Comparison of ENCODE assay signal across 1 cellular context in genomic region chr16:8776193-8776592, GRCh38.
TF ChIP-seq lines count a peak whose summit lies in the region.

No MANE protein-coding gene starts in this region.

TF ChIP-seq in SK-N-SH treated with all-trans-retinoic acid at 6 μM for 48 hours, 23 proteins besides CTCF, POLR2A, EP300 and RAD21 (continued from another document):
- TF ChIP-seq TSHZ2 (CRISPR knock-in tag; IDR thresholded peaks at IDR 0.05) = no peak
- TF ChIP-seq TCF4 (CRISPR knock-in tag; IDR thresholded peaks at IDR 0.05; ENCODE audit: borderline replicate concordance) = no peak
- TF ChIP-seq ISL1 (CRISPR knock-in tag; IDR thresholded peaks at IDR 0.05) = no peak
- TF ChIP-seq BACH2 (CRISPR knock-in tag; IDR thresholded peaks at IDR 0.05; ENCODE audit: borderline replicate concordance) = no peak
- no peak for TF ChIP-seq PATZ1 (CRISPR knock-in tag; IDR thresholded peaks at IDR 0.05; ENCODE audit: borderline replicate concordance)
- TF ChIP-seq ZFP3 (CRISPR knock-in tag; IDR thresholded peaks at IDR 0.05) = no peak
- TF ChIP-seq POU6F1 (CRISPR knock-in tag; IDR thresholded peaks at IDR 0.05; ENCODE audit: borderline replicate concordance, low read depth) = no peak
- no peak for TF ChIP-seq PPARA (CRISPR knock-in tag; IDR thresholded peaks at IDR 0.05; ENCODE audit: borderline replicate concordance)
